Comparison of ENCODE assay signal across 18 cellular contexts in genomic region chr4:19983072-19983471, GRCh38.
A peak's percentile ranks its signal among the peaks of the same experiment; 100 is the strongest.
DNase-seq lines count a peak whose midpoint lies in the region; ATAC-seq, FAIRE-seq and TF ChIP-seq lines count a peak whose summit lies in the region.
"Had no signal": no experiment of that assay in that cellular context is flagged by ENCODE, and none has a peak within 500 bp of the region (broad histone marks: within the 10 kb centered on the region; RNA-seq: fewer than 3 reads in every experiment).

No MANE protein-coding gene starts in this region.

- H3K4me1 ChIP-seq in gastrocnemius medialis: no peaks in the 10 kb centered on the region
- H3K4me1 ChIP-seq: BLaER1, parathyroid adenoma had no signal

- DNase-seq in AG09309 (ENCODE audit: low read depth): peak; percentile 72
- DNase-seq in LHCN-M2 (ENCODE audit: low read depth): peak; percentile 13
- peak; percentile 98 for DNase-seq in bronchial epithelial cell (ENCODE audit: low read depth)
- peak; percentile 99 for DNase-seq in iris pigment epithelial cell (ENCODE audit: low read depth)
- no peak for DNase-seq in NCI-H524 (lab: John Stamatoyannopoulos, UW)
- no peak for DNase-seq in gastrocnemius medialis
- no peak for DNase-seq in activated naive CD8-positive, alpha-beta T cell treated with anti-CD3 and anti-CD28 coated beads for 36 hours
- DNase-seq: activated CD4-positive, alpha-beta T cell treated with anti-CD3 and anti-CD28 coated beads for 48 hours; activated T-cell treated with anti-CD3 and anti-CD28 coated beads, Interleukin-2, amount 50 U/mL, for 72 hours; DMS79 treated with DMSO at 0.1 percent for 48 hours; NCI-H1048; NCI-H345 had no signal

- no peaks in the 10 kb centered on the region for H3K36me3 Mint-ChIP-seq in activated naive CD8-positive, alpha-beta T cell treated with anti-CD3 and anti-CD28 coated beads for 36 hours

- FAIRE-seq in bronchial epithelial cell (lab: Jason Lieb, UNC): no peak
- FAIRE-seq: GM19239, H1 had no signal

- peaks cover 9% of the 10 kb centered on the region for H3K9me3 Mint-ChIP-seq in activated naive CD8-positive, alpha-beta T cell treated with anti-CD3 and anti-CD28 coated beads for 36 hours

- no peaks in the 10 kb centered on the region for H3K9me3 ChIP-seq in gastrocnemius medialis

- no peak for TF ChIP-seq POLR2A in gastrocnemius medialis (IDR thresholded peaks at IDR 0.05)

- TF ChIP-seq CTCF in AG09309 (IDR thresholded peaks at IDR 0.05; ENCODE audit: control insufficient read depth, insufficient read depth, low read depth, low read length, missing control alignments): no peak
- TF ChIP-seq CTCF in bronchial epithelial cell (IDR thresholded peaks at IDR 0.05; ENCODE audit: insufficient read depth, low read length, severe bottlenecking): no peak
- no peak for TF ChIP-seq CTCF in gastrocnemius medialis (IDR thresholded peaks at IDR 0.05 in 4 of 5, conservative IDR thresholded peaks at IDR 0.05 in 1 of 5)

- intact Hi-C loops in gastrocnemius medialis (cut with DNase I; ENCODE audit: low total_unique reads): no loop called here

- no peak overlapping the region for H3K27ac ChIP-seq in gastrocnemius medialis
- H3K27ac ChIP-seq: BLaER1, cardiac muscle cell, parathyroid adenoma had no signal

- H3K27me3 Mint-ChIP-seq in activated naive CD8-positive, alpha-beta T cell treated with anti-CD3 and anti-CD28 coated beads for 36 hours: no peaks in the 10 kb centered on the region

- in situ Hi-C loops in gastrocnemius medialis (cut with MboI; ENCODE audit: low sequenced_read_pairs in 4 of 4): no loop called here

- no peaks in the 10 kb centered on the region for H3K36me3 ChIP-seq in bronchial epithelial cell (ENCODE audit: control insufficient read depth, insufficient read depth, low read length)
- H3K36me3 ChIP-seq in gastrocnemius medialis: no peaks in the 10 kb centered on the region
- H3K36me3 ChIP-seq: BLaER1, cardiac muscle cell had no signal

- H3K4me3 Mint-ChIP-seq in activated naive CD8-positive, alpha-beta T cell treated with anti-CD3 and anti-CD28 coated beads for 36 hours: no peak overlapping the region
- H3K4me3 Mint-ChIP-seq: activated T-cell treated with anti-CD3 and anti-CD28 coated beads, Interleukin-2, amount 50 U/mL, for 72 hours had no signal

- H3K4me1 Mint-ChIP-seq in activated naive CD8-positive, alpha-beta T cell treated with anti-CD3 and anti-CD28 coated beads for 36 hours: no peaks in the 10 kb centered on the region

- no peak for ATAC-seq in GM21576 (IDR thresholded peaks at IDR 0.05; ENCODE audit: unreplicated experiment)
- ATAC-seq in gastrocnemius medialis: no peak
- ATAC-seq: activated T-cell treated with anti-CD3 and anti-CD28 coated beads, Interleukin-2, amount 50 U/mL, for 72 hours had no signal

- H3K27me3 ChIP-seq in bronchial epithelial cell (ENCODE audit: control insufficient read depth, insufficient read depth, low read length) (no peaks in the 10 kb centered on the region), gastrocnemius medialis (no peaks in the 10 kb centered on the region)
- H3K27me3 ChIP-seq: BLaER1, cardiac muscle cell had no signal

- no peak overlapping the region for H3K27ac Mint-ChIP-seq in activated naive CD8-positive, alpha-beta T cell treated with anti-CD3 and anti-CD28 coated beads for 36 hours
- H3K27ac Mint-ChIP-seq: activated T-cell treated with anti-CD3 and anti-CD28 coated beads, Interleukin-2, amount 50 U/mL, for 72 hours had no signal

- H3K4me3 ChIP-seq in AG09309 (ENCODE audit: control insufficient read depth, low read depth, low read length) (no peak overlapping the region), bronchial epithelial cell (ENCODE audit: low read depth, low read length) (no peak overlapping the region), gastrocnemius medialis (no peak overlapping the region)
- H3K4me3 ChIP-seq: BLaER1, cardiac muscle cell had no signal

Comparison
In these comparisons a context has a peak if more than half of its experiments do, and no peak if none do; other contexts are left out.
1. DNase-seq: peak in AG09309 (single experiment), LHCN-M2 (single experiment), bronchial epithelial cell (single experiment) and iris pigment epithelial cell (single experiment); none in NCI-H524 (0 of 2), gastrocnemius medialis (0 of 2) and activated naive CD8-positive, alpha-beta T cell treated with anti-CD3 and anti-CD28 coated beads for 36 hours (single experiment).